Comparison of ENCODE assay signal across 2 cellular contexts in genomic region chr2:38649176-38649728, GRCh38.
TF ChIP-seq lines count a peak whose summit lies in the region.

No MANE protein-coding gene starts in this region.

TF ChIP-seq in HepG2, 621 proteins besides CTCF, POLR2A, EP300 and RAD21:
- TF ChIP-seq NFIB (CRISPR knock-in tag; IDR thresholded peaks at IDR 0.05; ENCODE audit: borderline replicate concordance) (no peak), CENPT (CRISPR knock-in tag; IDR thresholded peaks at IDR 0.05; ENCODE audit: low read depth) (no peak), HES4 (CRISPR knock-in tag; IDR thresholded peaks at IDR 0.05; ENCODE audit: borderline replicate concordance) (no peak), ZSCAN21 (CRISPR knock-in tag; IDR thresholded peaks at IDR 0.05; ENCODE audit: borderline replicate concordance) (no peak), MTERF4 (CRISPR knock-in tag; IDR thresholded peaks at IDR 0.05) (no peak), HNF1B (CRISPR knock-in tag; IDR thresholded peaks at IDR 0.05) (no peak), ZNF251 (CRISPR knock-in tag; IDR thresholded peaks at IDR 0.05) (no peak), ZNF580 (CRISPR knock-in tag; IDR thresholded peaks at IDR 0.05; ENCODE audit: borderline replicate concordance, low read depth) (no peak)

TF ChIP-seq in SK-N-SH, 30 proteins besides CTCF, POLR2A, EP300 and RAD21:
- TF ChIP-seq USF2 (IDR thresholded peaks at IDR 0.05; ENCODE audit: borderline replicate concordance, low read depth, low read length): no peak
- TF ChIP-seq TAF1 (IDR thresholded peaks at IDR 0.05; ENCODE audit: borderline replicate concordance, low read depth, low read length): no peak
- TF ChIP-seq EZH2phosphoT487 (IDR thresholded peaks at IDR 0.05; ENCODE audit: borderline replicate concordance, low read depth): no peak
- no peak for TF ChIP-seq TEAD4 (IDR thresholded peaks at IDR 0.05; ENCODE audit: borderline replicate concordance, insufficient read depth)
- TF ChIP-seq REST (IDR thresholded peaks at IDR 0.05; ENCODE audit: low read depth, low read length): no peak
- TF ChIP-seq ELF1 (IDR thresholded peaks at IDR 0.05): no peak
TF ChIP-seq in SK-N-SH: peak in this region for 0.
